ENCODE assay signal across 8 cellular contexts in genomic region chr2:190887089-190887488, GRCh38. TPM values are rescaled to one million over a fixed set of nuclear protein-coding genes. Genes with fewer than 3 reads are reported as not detected.
A peak's percentile ranks its signal among the peaks of the same experiment; 100 is the strongest.
DNase-seq lines count a peak whose midpoint lies in the region; ATAC-seq lines count a peak whose summit lies in the region.

No MANE protein-coding gene starts in this region.

- no peaks in the 10 kb centered on the region for H3K9me3 ChIP-seq in skeletal muscle satellite cell (replicated peaks; ENCODE audit: low read length)

- no peaks in the 10 kb centered on the region for H3K27me3 ChIP-seq in skeletal muscle satellite cell (ENCODE audit: control insufficient read depth, insufficient read depth, low read length)

- peaks cover 30% of the 10 kb centered on the region for H3K36me3 ChIP-seq in skeletal muscle satellite cell (ENCODE audit: insufficient read depth, low read length)

- H3K9ac ChIP-seq in skeletal muscle satellite cell (ENCODE audit: low read depth, low read length), result peak overlapping the region; percentile 13

- peak; percentile 55 for ATAC-seq in HG02763 (IDR thresholded peaks at IDR 0.05; ENCODE audit: unreplicated experiment)

- DNase-seq in NCI-H748 (lab: John Stamatoyannopoulos, UW; ENCODE audit: unreplicated experiment), result peak; percentile 17
- no peak for DNase-seq in NCI-H748 treated with DMSO at 0.1 percent for 48 hours (lab: John Stamatoyannopoulos, UW)
- peak; percentile 46 for DNase-seq in RPMI7951 (ENCODE audit: low read depth)
- DNase-seq in SK-N-DZ (ENCODE audit: low spot score), result no peak
- no peak for DNase-seq in NCI-H2107 (lab: John Stamatoyannopoulos, UW)
- DNase-seq in cerebellar nuclear complex (lab: John Stamatoyannopoulos, UW), result no peak

- H3K4me1 ChIP-seq in skeletal muscle satellite cell (ENCODE audit: control insufficient read depth, insufficient read depth, low read length), result peaks cover 29% of the 10 kb centered on the region

- peak overlapping the region; percentile 55 for H3K4me2 ChIP-seq in skeletal muscle satellite cell (ENCODE audit: low read length)

- H3K4me3 ChIP-seq in skeletal muscle satellite cell (ENCODE audit: low read length), result peak overlapping the region; percentile 48

RNA-seq across cellular contexts. Expression of gene GLS, which starts 6.5 kb away (rescaled TPM):
- 108 and 128 TPM in 2 replicates for total RNA-seq in RPMI7951 (2014; rRNA removed; shearing (Covaris generic))
- total RNA-seq in skeletal muscle satellite cell (2012; rRNA removed), result 112 and 116 TPM in 2 replicates
- 52.6 and 63.5 TPM in 2 replicates for polyA plus RNA-seq in SK-N-DZ (2014; cell fraction: cytosol; rRNA removed)
- 85.3 and 121 TPM in 2 replicates for polyA plus RNA-seq in SK-N-DZ (2014; cell fraction: nucleus; rRNA removed)

Comparison
In these comparisons a context has a peak if more than half of its experiments do, and no peak if none do; other contexts are left out.
1. DNase-seq: peak in NCI-H748 (single experiment) and RPMI7951 (single experiment); none in NCI-H748 treated with DMSO at 0.1 percent for 48 hours (single experiment), SK-N-DZ (single experiment), NCI-H2107 (single experiment) and cerebellar nuclear complex (0 of 2).